ENCODE assay signal across 1 cellular context in the genomic region with DNA sequence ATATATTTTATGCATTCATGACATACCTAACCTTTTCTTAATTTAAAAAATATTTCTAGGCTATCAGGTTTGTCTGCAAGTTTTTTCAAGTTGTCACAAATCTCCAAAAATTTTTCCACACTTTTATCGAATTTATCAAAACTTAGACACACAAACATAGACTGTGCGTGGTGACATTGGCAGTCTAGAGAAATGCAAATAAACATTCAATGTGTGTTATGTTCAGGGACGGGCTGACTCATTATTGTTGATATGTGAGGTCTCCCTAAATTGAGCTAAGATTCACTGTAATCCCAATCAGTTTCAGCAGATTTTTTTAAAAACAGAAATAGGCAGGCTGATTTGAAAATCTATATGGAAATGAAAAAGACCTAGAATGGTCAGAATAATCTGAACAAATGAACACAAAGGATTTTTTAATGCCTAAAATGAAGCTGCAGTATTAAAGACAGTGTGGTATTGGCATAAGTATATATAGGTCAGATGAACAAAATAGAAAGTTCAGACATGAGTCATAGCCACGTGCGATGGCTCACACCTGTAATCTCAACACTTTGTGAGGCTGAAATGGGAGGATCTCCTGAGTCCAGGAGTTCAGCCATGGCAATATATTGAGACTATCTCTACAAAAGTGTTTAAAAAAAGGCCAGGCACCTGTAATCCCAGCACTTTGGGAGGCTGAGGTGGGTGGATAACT.
A peak's percentile ranks its signal among the peaks of the same experiment; 100 is the strongest.
TF ChIP-seq lines count a peak whose summit lies in the region.

No MANE protein-coding gene starts in this region.

TF ChIP-seq in GM12878, 131 proteins besides CTCF, POLR2A, EP300 and RAD21 (continued from another document):
- TF ChIP-seq CEBPB (IDR thresholded peaks at IDR 0.05; ENCODE audit: borderline replicate concordance in 1 of 2, low read depth in 2 of 2, low read length in 2 of 2) = peak in 1 of 2 experiments; percentile 75; a peak in 1 of 4 replicates
- peak; percentile 37; the same call in 1 of the 3 replicates for TF ChIP-seq POU2F2 (IDR thresholded peaks at IDR 0.05; ENCODE audit: borderline replicate concordance, low read depth, low read length)
- no peak for TF ChIP-seq CHD1 (IDR thresholded peaks at IDR 0.05; ENCODE audit: low read depth, low read length)
- no peak for TF ChIP-seq EGR1 (IDR thresholded peaks at IDR 0.05; ENCODE audit: borderline replicate concordance in 1 of 2, low read depth in 2 of 2, low read length in 2 of 2)
- peak; percentile 75 for TF ChIP-seq CREM (IDR thresholded peaks at IDR 0.05; ENCODE audit: low read depth)
- TF ChIP-seq, protein P1, sequence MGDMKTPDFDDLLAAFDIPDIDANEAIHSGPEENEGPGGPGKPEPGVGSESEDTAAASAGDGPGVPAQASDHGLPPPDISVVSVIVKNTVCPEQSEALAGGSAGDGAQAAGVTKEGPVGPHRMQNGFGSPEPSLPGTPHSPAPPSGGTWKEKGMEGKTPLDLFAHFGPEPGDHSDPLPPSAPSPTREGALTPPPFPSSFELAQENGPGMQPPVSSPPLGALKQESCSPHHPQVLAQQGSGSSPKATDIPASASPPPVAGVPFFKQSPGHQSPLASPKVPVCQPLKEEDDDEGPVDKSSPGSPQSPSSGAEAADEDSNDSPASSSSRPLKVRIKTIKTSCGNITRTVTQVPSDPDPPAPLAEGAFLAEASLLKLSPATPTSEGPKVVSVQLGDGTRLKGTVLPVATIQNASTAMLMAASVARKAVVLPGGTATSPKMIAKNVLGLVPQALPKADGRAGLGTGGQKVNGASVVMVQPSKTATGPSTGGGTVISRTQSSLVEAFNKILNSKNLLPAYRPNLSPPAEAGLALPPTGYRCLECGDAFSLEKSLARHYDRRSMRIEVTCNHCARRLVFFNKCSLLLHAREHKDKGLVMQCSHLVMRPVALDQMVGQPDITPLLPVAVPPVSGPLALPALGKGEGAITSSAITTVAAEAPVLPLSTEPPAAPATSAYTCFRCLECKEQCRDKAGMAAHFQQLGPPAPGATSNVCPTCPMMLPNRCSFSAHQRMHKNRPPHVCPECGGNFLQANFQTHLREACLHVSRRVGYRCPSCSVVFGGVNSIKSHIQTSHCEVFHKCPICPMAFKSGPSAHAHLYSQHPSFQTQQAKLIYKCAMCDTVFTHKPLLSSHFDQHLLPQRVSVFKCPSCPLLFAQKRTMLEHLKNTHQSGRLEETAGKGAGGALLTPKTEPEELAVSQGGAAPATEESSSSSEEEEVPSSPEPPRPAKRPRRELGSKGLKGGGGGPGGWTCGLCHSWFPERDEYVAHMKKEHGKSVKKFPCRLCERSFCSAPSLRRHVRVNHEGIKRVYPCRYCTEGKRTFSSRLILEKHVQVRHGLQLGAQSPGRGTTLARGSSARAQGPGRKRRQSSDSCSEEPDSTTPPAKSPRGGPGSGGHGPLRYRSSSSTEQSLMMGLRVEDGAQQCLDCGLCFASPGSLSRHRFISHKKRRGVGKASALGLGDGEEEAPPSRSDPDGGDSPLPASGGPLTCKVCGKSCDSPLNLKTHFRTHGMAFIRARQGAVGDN (IDR thresholded peaks at IDR 0.05) = peak; percentile 82
- no peak for TF ChIP-seq HDGF (IDR thresholded peaks at IDR 0.05)
- TF ChIP-seq MTA3 (IDR thresholded peaks at IDR 0.05; ENCODE audit: borderline replicate concordance, low read length) = peak; percentile 57; the same call in 1 of the 2 replicates
- TF ChIP-seq NFIC (IDR thresholded peaks at IDR 0.05; ENCODE audit: low read depth, low read length) = peak; percentile 93
- no peak for TF ChIP-seq CBX3 (IDR thresholded peaks at IDR 0.05; ENCODE audit: borderline replicate concordance, low read depth)
